32 cellular contexts compared by ENCODE assay signal in genomic region chr4:7680731-7681130, GRCh38.
"Had no signal": no experiment of that assay in that cellular context is flagged by ENCODE, and none has a peak within 500 bp of the region (broad histone marks: within the 10 kb centered on the region; RNA-seq: fewer than 3 reads in every experiment).

No MANE protein-coding gene starts in this region.

- H3K36me3 ChIP-seq: adrenal gland, ascending aorta, cardiac muscle cell had no signal

- ATAC-seq: activated CD4-positive, alpha-beta T cell treated with anti-CD3 and anti-CD28 coated beads for 36 hours; activated CD8-positive, alpha-beta T cell treated with anti-CD3 and anti-CD28 coated beads for 36 hours; activated naive CD4-positive, alpha-beta T cell treated with anti-CD3 and anti-CD28 coated beads, Interleukin-2, amount 50 U/mL, for 72 hours; activated T-cell treated with anti-CD3 and anti-CD28 coated beads, Interleukin-2, amount 50 U/mL, for 4 hours; activated T-cell treated with anti-CD3 and anti-CD28 coated beads, Interleukin-2, amount 50 U/mL, for 72 hours; activated T-helper 17 cell treated with anti-CD3 and anti-CD28 coated beads, Interleukin-2, amount 50 U/mL, for 72 hours had no signal

- H3K4me1 ChIP-seq: adrenal gland, ascending aorta had no signal

- H3K27me3 ChIP-seq: ascending aorta, cardiac muscle cell had no signal

- DNase-seq: activated B cell treated with CpG ODN at 0.5 μM for 24 hours; activated CD4-positive, alpha-beta memory T cell treated with anti-CD3 and anti-CD28 coated beads for 36 hours; activated CD4-positive, alpha-beta T cell treated with anti-CD3 and anti-CD28 coated beads for 36 hours; activated CD4-positive, alpha-beta T cell treated with anti-CD3 and anti-CD28 coated beads, Interleukin-2, amount 10 ng/mL, durations not matched to agents 24 days and 14 days; activated CD4-positive, alpha-beta T cell treated with anti-CD3 and anti-CD28 coated beads, Interleukin-2, amount 50 U/mL, for 1 hour; activated CD4-positive, alpha-beta T cell treated with anti-CD3 and anti-CD28 coated beads, Interleukin-2, amount 50 U/mL, for 4 hours; activated CD4-positive, CD25-positive, alpha-beta regulatory T cell treated with anti-CD3 and anti-CD28 coated beads, Interleukin-2, amount 50 U/mL, for 72 hours; activated CD8-positive, alpha-beta memory T cell treated with anti-CD3 and anti-CD28 coated beads, Interleukin-2, amount 50 U/mL, for 4 hours; activated CD8-positive, alpha-beta T cell treated with anti-CD3 and anti-CD28 coated beads for 36 hours; activated effector memory CD4-positive, alpha-beta T cell treated with anti-CD3 and anti-CD28 coated beads, Interleukin-2, amount 50 U/mL, for 16 hours; activated gamma-delta T cell treated with Interleukin-2 at 50 U/mL for 16 hours; activated naive CD4-positive, alpha-beta T cell; activated naive CD4-positive, alpha-beta T cell treated with anti-CD3 and anti-CD28 coated beads for 36 hours; activated naive CD4-positive, alpha-beta T cell treated with anti-CD3 and anti-CD28 coated beads, Interleukin-2, amount 50 U/mL, for 16 hours; activated naive CD8-positive, alpha-beta T cell treated with anti-CD3 and anti-CD28 coated beads, Interleukin-2, amount 10 ng/mL, durations not matched to agents 7 days and 5 days; activated T-cell treated with anti-CD3 and anti-CD28 coated beads for 4 hours; activated T-cell treated with anti-CD3 and anti-CD28 coated beads, Interleukin-2, amount 50 U/mL, for 1 hour; activated T-cell treated with anti-CD3 and anti-CD28 coated beads, Interleukin-2, amount 50 U/mL, for 4 hours; activated T-cell treated with anti-CD3 and anti-CD28 coated beads, Interleukin-2, amount 50 U/mL, for 72 hours; adrenal gland; amygdala; anterior cingulate cortex; caudate nucleus; cerebellar nuclear complex; T-helper 1 cell; T-helper 2 cell; T-helper 9 cell had no signal

- H3K9me3 ChIP-seq: ascending aorta had no signal

- H3K4me3 ChIP-seq: adrenal gland, ascending aorta, cardiac muscle cell had no signal

- H3K27ac ChIP-seq: adrenal gland, ascending aorta, cardiac muscle cell, VCaP had no signal
